8 cellular contexts compared by ENCODE assay signal in genomic region chr19:35995655-35995993, GRCh38. TPM values are rescaled to one million over a fixed set of nuclear protein-coding genes. Genes with fewer than 3 reads are reported as not detected.
DNase-seq lines count a peak whose midpoint lies in the region; ATAC-seq lines count a peak whose summit lies in the region.

No MANE protein-coding gene starts in this region.

- peak overlapping the region; percentile 18 for H3K4ac ChIP-seq in trophoblast cell (ENCODE audit: low read depth, low read length)

- H2BK12ac ChIP-seq in trophoblast cell (ENCODE audit: low read length): no peak overlapping the region

- in situ Hi-C loops in HAP-1 (cut with MboI; ENCODE audit: low sequenced_read_pairs): no loop called here

- H3K18ac ChIP-seq in trophoblast cell (ENCODE audit: low read length): peak overlapping the region; percentile 86

- H3K27me3 ChIP-seq in HAP-1 (ENCODE audit: low read depth) (no peaks in the 10 kb centered on the region), trophoblast cell (ENCODE audit: insufficient read depth, low read length) (no peaks in the 10 kb centered on the region)

- peak; percentile 28 for ATAC-seq in Right ventricle myocardium superior (ENCODE audit: poor library complexity)
- ATAC-seq in GM21717 (IDR thresholded peaks at IDR 0.05; ENCODE audit: unreplicated experiment): no peak

- H3K4me2 ChIP-seq in trophoblast cell (ENCODE audit: low read length): peak overlapping the region; percentile 70

- peak overlapping the region; percentile 38 for H2AK5ac ChIP-seq in trophoblast cell (ENCODE audit: low read length)

- H3K4me1 ChIP-seq in HAP-1 (peaks cover 13% of the 10 kb centered on the region), trophoblast cell (ENCODE audit: control insufficient read depth in 1 of 2, insufficient read depth in 2 of 2, low read length in 2 of 2) (peaks cover 12% of the 10 kb centered on the region in 2 experiments)

- H3K9ac ChIP-seq in trophoblast cell (ENCODE audit: low read length): peak overlapping the region; percentile 86

- H3K79me1 ChIP-seq in trophoblast cell (ENCODE audit: low read length): peaks cover 11% of the 10 kb centered on the region

- intact Hi-C loops in Right ventricle myocardium superior (cut with DNase I): loop anchor here (5.0 kb wide), 1 partner anchor 117 kb away; the partner anchor contains the start of genes OVOL3 and POLR2I

- H2AFZ ChIP-seq in trophoblast cell (ENCODE audit: insufficient read depth, low read length, poor library complexity): peak overlapping the region; percentile 89

- H2BK120ac ChIP-seq in trophoblast cell (ENCODE audit: insufficient read depth, low read length, poor library complexity): peak overlapping the region; percentile 84

- WGBS in trophoblast cell (ENCODE audit: extremely low coverage, insufficient coverage, insufficient read length): no CpG with 5 or more reads among the region's 18 CpGs

- H4K91ac ChIP-seq in trophoblast cell (ENCODE audit: low read depth, low read length): peak overlapping the region; percentile 92

- peak overlapping the region; percentile 45 for H2BK5ac ChIP-seq in trophoblast cell (ENCODE audit: low read depth, low read length, poor library complexity)

- peaks cover 8% of the 10 kb centered on the region for H3K79me2 ChIP-seq in trophoblast cell (ENCODE audit: control insufficient read depth, insufficient read depth, low read length, poor library complexity)

- no peak overlapping the region for H3K27ac ChIP-seq in trophoblast cell (ENCODE audit: low read depth, low read length)

- H4K8ac ChIP-seq in trophoblast cell (ENCODE audit: low read depth, low read length): peak overlapping the region; percentile 95

- peak overlapping the region; percentile 70 for H4K12ac ChIP-seq in trophoblast cell (ENCODE audit: low read depth, low read length)

- no peaks in the 10 kb centered on the region for H3K9me3 ChIP-seq in HAP-1
- no peaks in the 10 kb centered on the region for H3K9me3 ChIP-seq in trophoblast cell (ENCODE audit: insufficient read depth, low read depth, low read length)

- DNase-seq in NCI-H2196 treated with DMSO at 0.1 percent for 48 hours (lab: John Stamatoyannopoulos, UW; ENCODE audit: unreplicated experiment): peak; percentile 6
- no peak for DNase-seq in NCI-H2196 (lab: John Stamatoyannopoulos, UW; ENCODE audit: unreplicated experiment)
- DNase-seq in HAP-1 (ENCODE audit: low spot score in 2 of 2): peak; percentile 37 to 74
- DNase-seq in LoVo (ENCODE audit: low spot score): peak; percentile 11
- peak; percentile 36 for DNase-seq in activated naive CD4-positive, alpha-beta T cell treated with Interleukin-2 at 50 U/mL for 16 hours
- DNase-seq in Right ventricle myocardium superior: peak; percentile 56
- peak; percentile 51 to 66 for DNase-seq in trophoblast cell

- no peak overlapping the region for H3K23ac ChIP-seq in trophoblast cell (ENCODE audit: low read length)

- H3K36me3 ChIP-seq in HAP-1 (replicated peaks) (peaks cover 22% of the 10 kb centered on the region), trophoblast cell (ENCODE audit: control insufficient read depth in 1 of 2, insufficient read depth in 2 of 2, low read length in 2 of 2) (peaks cover 3 to 7% of the 10 kb centered on the region in 2 experiments)

- peak overlapping the region; percentile 80 for H3K4me3 ChIP-seq in HAP-1
- H3K4me3 ChIP-seq in trophoblast cell (ENCODE audit: low read depth, low read length): peak overlapping the region; percentile 96

- peak overlapping the region; percentile 88 for H3K14ac ChIP-seq in trophoblast cell (ENCODE audit: low read length)

RNA-seq across cellular contexts. Expression of gene SDHAF1, which starts 0.6 kb away (rescaled TPM):
- total RNA-seq in Right ventricle myocardium superior: 10.2 TPM
- polyA plus RNA-seq in trophoblast cell (2013): 13.2 and 13.5 TPM in 2 replicates

RNA-seq across cellular contexts. Expression of gene SYNE4, which starts 13.0 kb away (rescaled TPM):
- 0.30 TPM for total RNA-seq in Right ventricle myocardium superior
- polyA plus RNA-seq in trophoblast cell (2013): 10.3 and 10.8 TPM in 2 replicates

RNA-seq across cellular contexts. Expression of gene ALKBH6, which starts 18.4 kb away (rescaled TPM):
- 9.4 TPM for total RNA-seq in Right ventricle myocardium superior
- 30.7 and 31.2 TPM in 2 replicates for polyA plus RNA-seq in trophoblast cell (2013)

RNA-seq across cellular contexts. Expression of gene CLIP3, which starts 37.0 kb away (rescaled TPM):
- total RNA-seq in Right ventricle myocardium superior: 4.1 TPM
- polyA plus RNA-seq in trophoblast cell (2013): 16.4 and 17.5 TPM in 2 replicates

RNA-seq across cellular contexts. Expression of gene THAP8, which starts 58.5 kb away (rescaled TPM):
- 4.2 TPM for total RNA-seq in Right ventricle myocardium superior
- polyA plus RNA-seq in trophoblast cell (2013): 4.8 and 5.3 TPM in 2 replicates
